ENCODE assay signal across 11 cellular contexts in genomic region chr20:63457737-63458136, GRCh38. TPM values are rescaled to one million over a fixed set of nuclear protein-coding genes. Genes with fewer than 3 reads are reported as not detected.
A peak's percentile ranks its signal among the peaks of the same experiment; 100 is the strongest.
DNase-seq lines count a peak whose midpoint lies in the region; ATAC-seq and TF ChIP-seq lines count a peak whose summit lies in the region.
"Had no signal": no experiment of that assay in that cellular context is flagged by ENCODE, and none has a peak within 500 bp of the region (broad histone marks: within the 10 kb centered on the region; RNA-seq: fewer than 3 reads in every experiment).

No MANE protein-coding gene starts in this region.

- no peak for ATAC-seq in CD8-positive, alpha-beta T cell

- H3K9me3 Mint-ChIP-seq in brain, result no peaks in the 10 kb centered on the region
- H3K9me3 Mint-ChIP-seq in activated T-helper 1 cell treated with anti-CD3 and anti-CD28 coated beads, Interleukin-12 subunit alpha, Interleukin-12 subunit beta, Interleukin-2, Interleukin-4 antibody, amounts not matched to agents 30 ng/mL and 10 ng/mL and 1 ng/mL, durations not matched to agents 14 hours and 24 hours and 36 hours, result no peaks in the 10 kb centered on the region
- H3K9me3 Mint-ChIP-seq in CD8-positive, alpha-beta T cell, result no peaks in the 10 kb centered on the region

- no peaks in the 10 kb centered on the region for H3K9me3 ChIP-seq in CD8-positive, alpha-beta T cell (ENCODE audit: low read length)
- H3K9me3 ChIP-seq: thoracic aorta had no signal

- H3K4me3 ChIP-seq in CD8-positive, alpha-beta T cell (ENCODE audit: low read depth, low read length), result no peak overlapping the region
- H3K4me3 ChIP-seq: skin epidermis, thoracic aorta had no signal

- intact Hi-C loops in activated T-helper 1 cell treated with anti-CD3 and anti-CD28 coated beads, Interleukin-12 subunit alpha, Interleukin-12 subunit beta, Interleukin-2, Interleukin-4 antibody, amounts not matched to agents 30 ng/mL and 10 ng/mL and 1 ng/mL, durations not matched to agents 14 hours and 24 hours and 36 hours (cut with micrococcal nuclease), result no loop called here
- intact Hi-C loops in CD8-positive, alpha-beta T cell (cut with DNase I, micrococcal nuclease), result no loop called here

- DNase-seq in ELR (ENCODE audit: low read depth) (peak; percentile 44), NCI-H1436 (lab: John Stamatoyannopoulos, UW) (peak; percentile 83), nucleus accumbens (lab: John Stamatoyannopoulos, UW) (peak in 34 of 56 donors; percentile 8 to 77 (median 32)), NCI-H748 (lab: John Stamatoyannopoulos, UW; ENCODE audit: unreplicated experiment) (no peak)
- no peak for DNase-seq in activated T-helper 1 cell treated with anti-CD3 and anti-CD28 coated beads, Interleukin-12 subunit alpha, Interleukin-12 subunit beta, Interleukin-2, Interleukin-4 antibody, amounts not matched to agents 30 ng/mL and 10 ng/mL and 1 ng/mL, durations not matched to agents 14 hours and 24 hours and 36 hours (ENCODE audit: low spot score)
- no peak for DNase-seq in CD8-positive, alpha-beta T cell

- H3K27me3 ChIP-seq in CD8-positive, alpha-beta T cell (ENCODE audit: insufficient read depth, low read length), result peaks cover 11% of the 10 kb centered on the region

- peak overlapping the region in 1 of 5 experiments; percentile 12 for H3K4me3 Mint-ChIP-seq in brain
- no peak overlapping the region for H3K4me3 Mint-ChIP-seq in activated T-helper 1 cell treated with anti-CD3 and anti-CD28 coated beads, Interleukin-12 subunit alpha, Interleukin-12 subunit beta, Interleukin-2, Interleukin-4 antibody, amounts not matched to agents 30 ng/mL and 10 ng/mL and 1 ng/mL, durations not matched to agents 14 hours and 24 hours and 36 hours
- H3K4me3 Mint-ChIP-seq in CD8-positive, alpha-beta T cell, result no peak overlapping the region

- POLR2A ChIA-PET in CD8-positive, alpha-beta T cell (lab: Charles Lee), result no interaction called here

- H3K27me3 Mint-ChIP-seq in brain, result peaks cover 3% of the 10 kb centered on the region
- peaks cover 10% of the 10 kb centered on the region for H3K27me3 Mint-ChIP-seq in activated T-helper 1 cell treated with anti-CD3 and anti-CD28 coated beads, Interleukin-12 subunit alpha, Interleukin-12 subunit beta, Interleukin-2, Interleukin-4 antibody, amounts not matched to agents 30 ng/mL and 10 ng/mL and 1 ng/mL, durations not matched to agents 14 hours and 24 hours and 36 hours (ENCODE audit: insufficient read depth)
- H3K27me3 Mint-ChIP-seq in CD8-positive, alpha-beta T cell (ENCODE audit: low read depth), result peaks cover 24% of the 10 kb centered on the region

- no peak for TF ChIP-seq CTCF in brain (conservative IDR thresholded peaks at IDR 0.05)
- TF ChIP-seq CTCF in CD8-positive, alpha-beta T cell (IDR thresholded peaks at IDR 0.05), result no peak

- H3K27ac ChIP-seq in CD8-positive, alpha-beta T cell (ENCODE audit: low read depth, low read length), result no peak overlapping the region
- H3K27ac ChIP-seq: skin epidermis, thoracic aorta, VCaP had no signal

- CTCF ChIA-PET in CD8-positive, alpha-beta T cell (lab: Charles Lee), result no interaction called here

- peaks cover 55% of the 10 kb centered on the region for H3K4me1 Mint-ChIP-seq in brain
- no peaks in the 10 kb centered on the region for H3K4me1 Mint-ChIP-seq in activated T-helper 1 cell treated with anti-CD3 and anti-CD28 coated beads, Interleukin-12 subunit alpha, Interleukin-12 subunit beta, Interleukin-2, Interleukin-4 antibody, amounts not matched to agents 30 ng/mL and 10 ng/mL and 1 ng/mL, durations not matched to agents 14 hours and 24 hours and 36 hours (ENCODE audit: low read depth)
- peaks cover 4% of the 10 kb centered on the region for H3K4me1 Mint-ChIP-seq in CD8-positive, alpha-beta T cell (ENCODE audit: low read depth)

- no peaks in the 10 kb centered on the region for H3K36me3 ChIP-seq in CD8-positive, alpha-beta T cell (ENCODE audit: insufficient read depth, low read length)
- H3K36me3 ChIP-seq: thoracic aorta had no signal

- no peaks in the 10 kb centered on the region for H3K36me3 Mint-ChIP-seq in brain
- no peaks in the 10 kb centered on the region for H3K36me3 Mint-ChIP-seq in activated T-helper 1 cell treated with anti-CD3 and anti-CD28 coated beads, Interleukin-12 subunit alpha, Interleukin-12 subunit beta, Interleukin-2, Interleukin-4 antibody, amounts not matched to agents 30 ng/mL and 10 ng/mL and 1 ng/mL, durations not matched to agents 14 hours and 24 hours and 36 hours (ENCODE audit: low read depth)
- H3K36me3 Mint-ChIP-seq in CD8-positive, alpha-beta T cell, result no peaks in the 10 kb centered on the region

- peaks cover 16% of the 10 kb centered on the region for H3K4me1 ChIP-seq in CD8-positive, alpha-beta T cell (ENCODE audit: insufficient read depth, low read length)

- H3K27ac Mint-ChIP-seq in brain, result peak overlapping the region in 3 of 5 experiments; percentile 66 to 85 (median 84)
- H3K27ac Mint-ChIP-seq in activated T-helper 1 cell treated with anti-CD3 and anti-CD28 coated beads, Interleukin-12 subunit alpha, Interleukin-12 subunit beta, Interleukin-2, Interleukin-4 antibody, amounts not matched to agents 30 ng/mL and 10 ng/mL and 1 ng/mL, durations not matched to agents 14 hours and 24 hours and 36 hours, result no peak overlapping the region
- H3K27ac Mint-ChIP-seq in CD8-positive, alpha-beta T cell, result no peak overlapping the region

RNA-seq across cellular contexts. Expression of gene KCNQ2, which starts 14.7 kb away (rescaled TPM):
- polyA plus RNA-seq in brain (ENCODE audit: insufficient read depth, low read depth, low replicate concordance), result 100 TPM
- not detected in 2 replicates for total RNA-seq in activated T-helper 1 cell treated with anti-CD3 and anti-CD28 coated beads, Interleukin-12 subunit alpha, Interleukin-12 subunit beta, Interleukin-2, Interleukin-4 antibody, amounts not matched to agents 30 ng/mL and 10 ng/mL and 1 ng/mL, durations not matched to agents 14 hours and 24 hours and 36 hours
- total RNA-seq in CD8-positive, alpha-beta T cell, result not detected
- total RNA-seq: aorta, thoracic aorta had no signal
- polyA plus RNA-seq: aorta had no signal

RNA-seq across cellular contexts. Expression of gene EEF1A2, which starts 41.1 kb away (rescaled TPM):
- 1,308 TPM for polyA plus RNA-seq in brain (ENCODE audit: insufficient read depth, low read depth, low replicate concordance)
- total RNA-seq in activated T-helper 1 cell treated with anti-CD3 and anti-CD28 coated beads, Interleukin-12 subunit alpha, Interleukin-12 subunit beta, Interleukin-2, Interleukin-4 antibody, amounts not matched to agents 30 ng/mL and 10 ng/mL and 1 ng/mL, durations not matched to agents 14 hours and 24 hours and 36 hours, result 0.80 and 1.1 TPM in 2 replicates
- total RNA-seq in CD8-positive, alpha-beta T cell, result under 1 TPM; 0.42 to 0.81 TPM

Comparison
In these comparisons a context has a peak if more than half of its experiments do, and no peak if none do; other contexts are left out.
1. DNase-seq: peak in ELR (single experiment), NCI-H1436 (single experiment) and nucleus accumbens (34 of 56); none in NCI-H748 (single experiment), activated T-helper 1 cell treated with anti-CD3 and anti-CD28 coated beads, Interleukin-12 subunit alpha, Interleukin-12 subunit beta, Interleukin-2, Interleukin-4 antibody, amounts not matched to agents 30 ng/mL and 10 ng/mL and 1 ng/mL, durations not matched to agents 14 hours and 24 hours and 36 hours (single experiment) and CD8-positive, alpha-beta T cell (0 of 7).
2. H3K27ac Mint-ChIP-seq: peak in brain (3 of 5); none in activated T-helper 1 cell treated with anti-CD3 and anti-CD28 coated beads, Interleukin-12 subunit alpha, Interleukin-12 subunit beta, Interleukin-2, Interleukin-4 antibody, amounts not matched to agents 30 ng/mL and 10 ng/mL and 1 ng/mL, durations not matched to agents 14 hours and 24 hours and 36 hours (single experiment) and CD8-positive, alpha-beta T cell (single experiment).